ENCODE assay signal across 18 cellular contexts in the genomic region with DNA sequence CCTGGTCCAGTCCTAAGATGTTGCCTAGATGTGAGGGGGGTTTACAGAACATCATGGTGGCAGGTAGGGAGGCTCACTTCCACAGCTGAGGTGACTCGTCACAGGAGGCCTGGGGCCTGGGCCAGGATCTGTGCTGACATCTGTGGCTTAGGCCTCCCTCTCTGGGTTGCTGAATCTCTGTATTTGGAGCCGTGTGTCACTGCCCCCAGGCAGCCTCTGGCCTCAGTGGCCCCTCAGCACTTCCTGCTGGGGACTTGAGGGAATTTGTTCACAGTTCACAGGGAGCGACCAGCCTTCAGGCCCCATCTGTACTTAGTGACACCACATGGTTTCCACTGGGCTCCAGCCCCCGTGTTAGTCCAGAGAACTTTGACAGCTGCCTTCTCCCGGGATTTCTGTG. TPM values are rescaled to one million over a fixed set of nuclear protein-coding genes. Genes with fewer than 3 reads are reported as not detected.
"Had no signal": no experiment of that assay in that cellular context is flagged by ENCODE, and none has a peak within 500 bp of the region (broad histone marks: within the 10 kb centered on the region; RNA-seq: fewer than 3 reads in every experiment).

No MANE protein-coding gene starts in this region.

- FAIRE-seq: endometrium had no signal

- H3K9me3 ChIP-seq: colonic mucosa, gastroesophageal sphincter, left ventricle myocardium inferior, right lobe of liver, vagina had no signal

- H2AFZ ChIP-seq: neural progenitor cell had no signal

- H3K4me2 ChIP-seq: neural progenitor cell had no signal

- H3K4me3 ChIP-seq: colonic mucosa, gastroesophageal sphincter, left ventricle myocardium inferior, neural progenitor cell, right lobe of liver, vagina had no signal

- H3K9ac ChIP-seq: neural progenitor cell had no signal

- DNase-seq: activated B cell treated with CpG ODN at 0.5 μM for 24 hours; activated CD8-positive, alpha-beta T cell treated with anti-CD3 and anti-CD28 coated beads, Interleukin-2, amount 10 ng/mL, durations not matched to agents 7 days and 5 days; activated naive CD4-positive, alpha-beta T cell treated with Interleukin-2 at 50 U/mL for 16 hours; activated T-cell treated with anti-CD3 and anti-CD28 coated beads for 4 hours; activated T-cell treated with anti-CD3 and anti-CD28 coated beads, Interleukin-2, amount 50 U/mL, for 72 hours; cerebellar nuclear complex; colonic mucosa; effector CD8-positive, alpha-beta T cell; immature natural killer cell; left ventricle myocardium inferior; naive thymus-derived CD4-positive, alpha-beta T cell; right lobe of liver; stimulated activated CD4-positive, alpha-beta T cell treated with anti-CD3 and anti-CD28 coated beads, Interleukin-2, amount 100 ng/mL, for 48 hours; T-cell had no signal

- H3K4me1 ChIP-seq: colonic mucosa, left ventricle myocardium inferior, neural progenitor cell, right lobe of liver had no signal

- H3K27ac ChIP-seq: colonic mucosa, left ventricle myocardium inferior, neural progenitor cell, right lobe of liver, vagina had no signal

- H3K36me3 ChIP-seq: colonic mucosa, gastroesophageal sphincter, left ventricle myocardium inferior, neural progenitor cell, right lobe of liver, vagina had no signal

- H3K27me3 ChIP-seq: colonic mucosa, gastroesophageal sphincter, neural progenitor cell, right lobe of liver, vagina had no signal

RNA-seq across cellular contexts. Expression of a gene that starts 41.7 kb away (rescaled TPM):
- total RNA-seq: activated B cell treated with CpG ODN at 0.5 μM for 24 hours; activated CD8-positive, alpha-beta T cell treated with anti-CD3 and anti-CD28 coated beads, Interleukin-2, amount 10 ng/mL, durations not matched to agents 7 days and 5 days; naive thymus-derived CD4-positive, alpha-beta T cell had no signal
- polyA plus RNA-seq: immature natural killer cell; naive thymus-derived CD4-positive, alpha-beta T cell had no signal
